Comparison of ENCODE assay signal across 12 cellular contexts in the genomic region with DNA sequence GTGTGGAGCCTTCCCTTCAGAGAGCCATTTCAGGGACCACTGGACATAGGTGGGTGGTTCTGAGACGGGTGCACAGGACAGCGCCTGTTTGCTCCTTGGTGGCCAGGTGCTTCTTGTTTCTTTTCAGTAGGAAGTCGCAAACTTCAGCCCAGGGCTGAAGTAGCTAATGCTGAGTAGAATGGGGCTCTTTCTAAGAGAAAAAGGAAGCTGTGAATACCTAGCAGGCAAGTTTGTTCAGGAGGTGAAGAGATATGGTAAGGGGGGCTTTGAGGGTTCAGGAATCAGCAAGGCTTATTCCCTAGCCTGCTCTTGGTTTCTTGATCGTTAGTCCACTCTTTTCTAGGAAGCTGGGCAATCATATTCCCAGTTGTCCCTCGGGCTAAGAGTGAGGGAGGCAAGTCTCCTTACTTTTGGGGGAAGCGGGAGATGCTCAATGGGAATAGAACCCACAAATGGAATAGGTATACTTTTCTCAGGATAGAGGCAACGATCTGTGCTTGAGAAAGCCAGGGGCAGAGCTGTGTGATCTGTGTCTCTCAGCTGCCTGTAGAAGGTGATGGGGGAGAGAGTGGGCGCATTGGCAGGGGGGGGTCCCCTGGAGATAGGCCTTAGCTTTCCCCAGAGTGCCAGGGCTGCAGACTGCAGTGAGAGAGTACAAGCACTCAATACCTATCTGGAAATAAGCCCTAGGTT. TPM values are rescaled to one million over a fixed set of nuclear protein-coding genes. Genes with fewer than 3 reads are reported as not detected.
DNase-seq lines count a peak whose midpoint lies in the region; ATAC-seq and TF ChIP-seq lines count a peak whose summit lies in the region.
"Had no signal": no experiment of that assay in that cellular context is flagged by ENCODE, and none has a peak within 500 bp of the region (broad histone marks: within the 10 kb centered on the region; RNA-seq: fewer than 3 reads in every experiment).

No MANE protein-coding gene starts in this region.

- no peaks in the 10 kb centered on the region; the same call in 1 of the 2 replicates for H3K79me2 ChIP-seq in Karpas-422 (ENCODE audit: low read length)

- DNase-seq in GM12865 (ENCODE audit: low read depth) (peak; percentile 11), Karpas-422 (peak; percentile 49), dorsolateral prefrontal cortex (no peak), retina (peak; percentile 34), NCI-H510A (lab: John Stamatoyannopoulos, UW) (no peak), A673 (ENCODE audit: low spot score) (no peak)
- DNase-seq: activated effector memory CD4-positive, alpha-beta T cell treated with Interleukin-2 at 50 U/mL for 16 hours; left ventricle myocardium superior had no signal

- no peak overlapping the region for H3K4me3 ChIP-seq in GM12865 (ENCODE audit: low read depth, low read length)
- no peak overlapping the region for H3K4me3 ChIP-seq in Karpas-422 (ENCODE audit: low read length)
- peak overlapping the region in 25 of 59 donors; percentile 64 to 89 (median 78) for H3K4me3 ChIP-seq in dorsolateral prefrontal cortex
- no peak overlapping the region for H3K4me3 ChIP-seq in A673 (ENCODE audit: low read depth, low read length, poor library complexity, severe bottlenecking)

- ATAC-seq in GM18519 (IDR thresholded peaks at IDR 0.05; ENCODE audit: low FRiP score, unreplicated experiment), result no peak
- no peak for ATAC-seq in GM18858 (IDR thresholded peaks at IDR 0.05; ENCODE audit: unreplicated experiment)
- ATAC-seq: left ventricle myocardium superior had no signal

- intact Hi-C loops in dorsolateral prefrontal cortex (cut with DNase I) (loop anchor here in 1 of 2 donors (5.0 kb wide), 1 partner anchor 40 kb away; no protein-coding TSS in a partner anchor), A673 (cut with micrococcal nuclease; ENCODE audit: unreplicated experiment) (no loop called here)

- BruUV-seq in A673 (replicated peaks; lab: Mats Ljungman, UMichigan), result no TSS peak

- no peak overlapping the region for H3K9ac ChIP-seq in Karpas-422 (ENCODE audit: low read length)

- H3K27me3 ChIP-seq in Karpas-422 (ENCODE audit: low read length) (no peaks in the 10 kb centered on the region; the same call in 1 of the 2 replicates), dorsolateral prefrontal cortex (no peaks in the 10 kb centered on the region), A673 (replicated peaks; ENCODE audit: insufficient read depth, low read depth, low read length, poor library complexity) (no peaks in the 10 kb centered on the region)
- H3K27me3 ChIP-seq: SJSA1, thyroid gland had no signal

- POLR2A ChIA-PET in A673 (lab: Charles Lee; ENCODE audit: low non-redundant PET), result no interaction called here

- H3K9me2 ChIP-seq in Karpas-422 (replicated peaks; ENCODE audit: insufficient read depth, low read length), result no peaks in the 10 kb centered on the region

- peaks cover 57% of the 10 kb centered on the region for H3K4me1 ChIP-seq in Karpas-422 (ENCODE audit: low read length)
- H3K4me1 ChIP-seq in A673 (ENCODE audit: insufficient read depth, low read length, poor library complexity, severe bottlenecking), result peaks cover 44% of the 10 kb centered on the region

- peaks cover 34% of the 10 kb centered on the region for H4K20me1 ChIP-seq in Karpas-422 (ENCODE audit: insufficient read depth, low read depth, low read length)

- peak overlapping the region; percentile 98 for H3K4me2 ChIP-seq in Karpas-422 (ENCODE audit: low read depth, low read length, poor library complexity, severe bottlenecking)

- H3K36me3 ChIP-seq in Karpas-422 (ENCODE audit: insufficient read depth, low read length) (no peaks in the 10 kb centered on the region), A673 (ENCODE audit: insufficient read depth, low read length, poor library complexity, severe bottlenecking) (no peaks in the 10 kb centered on the region)
- H3K36me3 ChIP-seq: thyroid gland had no signal

- CTCF ChIA-PET in A673 (lab: Charles Lee), result interaction anchor here (0.7 kb wide), 1 partner anchor 410 kb away, joined by 3 read pairs; no protein-coding TSS in a partner anchor

- H3K27ac ChIP-seq in Karpas-422 (ENCODE audit: low read length) (no peak overlapping the region), dorsolateral prefrontal cortex (peak overlapping the region in 37 of 59 donors; percentile 3 to 95 (median 90)), A673 (ENCODE audit: low read depth, low read length, poor library complexity, severe bottlenecking) (no peak overlapping the region)

- H3K9me3 ChIP-seq in Karpas-422 (ENCODE audit: low read length) (no peaks in the 10 kb centered on the region), A673 (ENCODE audit: low read depth, low read length, poor library complexity, severe bottlenecking) (no peaks in the 10 kb centered on the region)
- H3K9me3 ChIP-seq: SJSA1, thyroid gland had no signal

- no peak for TF ChIP-seq CTCF in GM12865 (IDR thresholded peaks at IDR 0.05; ENCODE audit: insufficient read depth, low read depth, low read length, missing control alignments)
- no peak for TF ChIP-seq CTCF in dorsolateral prefrontal cortex (IDR thresholded peaks at IDR 0.05 in 54 of 56, conservative IDR thresholded peaks at IDR 0.05 in 2 of 56; ENCODE audit: low read depth in 1 of 56, partially characterized antibody in 56 of 56)
- no peak for TF ChIP-seq CTCF in A673 (conservative IDR thresholded peaks at IDR 0.05; ENCODE audit: low read depth, low read length)

- no peak overlapping the region for H2AFZ ChIP-seq in Karpas-422 (ENCODE audit: low read length)

RNA-seq across cellular contexts. Expression of gene PURA, which starts 1.9 kb away (rescaled TPM):
- 5.5 and 7.2 TPM in 2 replicates for total RNA-seq in Karpas-422 (2014; rRNA removed; shearing (Covaris generic); ENCODE audit: low replicate concordance)
- total RNA-seq in dorsolateral prefrontal cortex (100 to 1,000 TPM in 10 of 120 experiments, 10 to 100 TPM in 110; 69.0 to 107 (median 89.1) TPM), A673 (2021) (9.5 and 12.3 TPM in 2 replicates)

RNA-seq across cellular contexts. Expression of gene IGIP, which starts 13.7 kb away (rescaled TPM):
- total RNA-seq in Karpas-422 (2014; rRNA removed; shearing (Covaris generic); ENCODE audit: low replicate concordance), result 2.5 and 3.9 TPM in 2 replicates
- 10 to 100 TPM; 44.5 to 79.9 (median 61.8) TPM for total RNA-seq in dorsolateral prefrontal cortex
- 2.5 and 2.7 TPM in 2 replicates for total RNA-seq in A673 (2021)

Comparison
In these comparisons a context has a peak if more than half of its experiments do, and no peak if none do; other contexts are left out.
1. DNase-seq: peak in GM12865 (single experiment), Karpas-422 (single experiment) and retina (single experiment); none in dorsolateral prefrontal cortex (0 of 10), NCI-H510A (single experiment) and A673 (single experiment).
2. H3K27ac ChIP-seq: peak in dorsolateral prefrontal cortex (37 of 59); none in Karpas-422 (single experiment) and A673 (single experiment).